Comparison of ENCODE assay signal across 24 cellular contexts in the genomic region with DNA sequence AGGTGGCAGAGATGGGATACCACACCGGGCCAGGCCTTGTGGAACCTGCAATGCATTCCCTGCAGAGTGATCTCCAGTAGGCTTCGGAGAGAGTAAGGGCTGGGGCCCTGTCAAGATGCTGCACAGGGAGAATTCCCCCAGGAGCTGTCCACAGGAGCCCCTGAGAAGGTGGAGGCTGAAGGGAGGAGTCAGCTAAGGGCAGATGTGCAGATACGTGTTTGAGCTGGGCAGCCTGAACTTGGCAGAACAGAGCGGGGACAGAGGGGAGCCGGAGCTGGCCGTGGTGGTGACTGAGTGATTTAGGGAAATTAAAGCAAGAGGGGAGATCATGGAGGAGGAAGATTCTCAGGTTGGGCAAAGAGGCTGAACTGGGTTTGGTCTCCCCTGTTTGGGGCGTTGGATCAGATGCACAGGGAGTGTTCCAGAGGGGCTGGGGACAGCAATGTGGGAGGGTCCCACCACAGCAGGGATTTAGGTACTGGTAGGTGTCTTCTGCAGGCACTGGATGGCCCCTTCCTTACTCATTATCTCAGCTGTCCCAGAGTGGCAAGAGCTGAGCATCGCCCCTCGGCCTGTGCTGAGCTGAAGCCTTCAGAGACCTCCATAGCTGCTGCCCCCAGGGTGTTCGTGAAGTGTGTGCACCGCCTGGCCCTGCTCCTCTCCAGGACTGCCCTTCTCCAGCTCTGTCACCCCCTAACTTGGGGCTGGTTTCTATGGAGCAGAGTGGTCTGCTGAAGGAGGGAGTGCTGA. TPM values are rescaled to one million over a fixed set of nuclear protein-coding genes. Genes with fewer than 3 reads are reported as not detected.
A peak's percentile ranks its signal among the peaks of the same experiment; 100 is the strongest.
DNase-seq lines count a peak whose midpoint lies in the region; ATAC-seq and TF ChIP-seq lines count a peak whose summit lies in the region.
"Had no signal": no experiment of that assay in that cellular context is flagged by ENCODE, and none has a peak within 500 bp of the region (broad histone marks: within the 10 kb centered on the region; RNA-seq: fewer than 3 reads in every experiment).

No MANE protein-coding gene starts in this region.

- no peaks in the 10 kb centered on the region for H3K27me3 ChIP-seq in CD8-positive, alpha-beta memory T cell (ENCODE audit: insufficient read depth, low read length, poor library complexity, severe bottlenecking)

- peaks cover 20% of the 10 kb centered on the region for H3K27me3 Mint-ChIP-seq in activated CD8-positive, alpha-beta memory T cell treated with anti-CD3 and anti-CD28 coated beads, Interleukin-2, amount 10 ng/mL, durations not matched to agents 7 days and 5 days
- H3K27me3 Mint-ChIP-seq in CD8-positive, alpha-beta memory T cell, result peaks cover 4 to 5% of the 10 kb centered on the region in 2 donors
- H3K27me3 Mint-ChIP-seq in central memory CD8-positive, alpha-beta T cell, result peaks cover under 1% of the 10 kb centered on the region
- peaks cover 1 to 2% of the 10 kb centered on the region in 2 donors for H3K27me3 Mint-ChIP-seq in natural killer cell treated with Interleukin-12 subunit alpha and Interleukin-12 subunit beta and Interleukin-15 and Interleukin-18, amount 100 ng/mL, for 72 hours

- CTCF ChIA-PET in activated CD8-positive, alpha-beta memory T cell treated with anti-CD3 and anti-CD28 coated beads, Interleukin-2, amount 10 ng/mL, durations not matched to agents 7 days and 5 days (lab: Charles Lee), result interaction anchor here (1.6 to 8.4 kb wide), 5 partner anchors 11 to 37 kb away, joined by 5 to 104 read pairs (median 31); no protein-coding TSS in a partner anchor
- CTCF ChIA-PET in CD8-positive, alpha-beta memory T cell (lab: Charles Lee), result interaction anchor here (1.5 to 6.4 kb wide), 4 partner anchors 12 to 140 kb away, joined by 3 to 36 read pairs (median 16); no protein-coding TSS in a partner anchor

- H3K27ac ChIP-seq in CD8-positive, alpha-beta memory T cell (ENCODE audit: low read depth, low read length), result peak overlapping the region; percentile 11
- no peak overlapping the region for H3K27ac ChIP-seq in coronary artery
- H3K27ac ChIP-seq: A549, dorsolateral prefrontal cortex, upper lobe of left lung had no signal

- H3K9me3 ChIP-seq in CD8-positive, alpha-beta memory T cell (ENCODE audit: low read length), result no peaks in the 10 kb centered on the region
- H3K9me3 ChIP-seq: A549, spleen, upper lobe of left lung had no signal

- H3K36me3 ChIP-seq in CD8-positive, alpha-beta memory T cell (ENCODE audit: insufficient read depth, low read length), result no peaks in the 10 kb centered on the region
- H3K36me3 ChIP-seq: spleen, upper lobe of left lung had no signal

- H3K4me3 ChIP-seq in CD8-positive, alpha-beta memory T cell (ENCODE audit: low read length), result no peak overlapping the region
- no peak overlapping the region for H3K4me3 ChIP-seq in coronary artery
- H3K4me3 ChIP-seq: A549, dorsolateral prefrontal cortex, spleen, upper lobe of left lung had no signal

- ATAC-seq in activated CD8-positive, alpha-beta memory T cell treated with anti-CD3 and anti-CD28 coated beads, Interleukin-2, amount 10 ng/mL, durations not matched to agents 7 days and 5 days, result no peak
- ATAC-seq in central memory CD8-positive, alpha-beta T cell (replicated peaks; ENCODE audit: extremely low read depth, poor library complexity, severe bottlenecking), result no peak
- ATAC-seq in natural killer cell treated with Interleukin-12 subunit alpha and Interleukin-12 subunit beta and Interleukin-15 and Interleukin-18, amount 100 ng/mL, for 72 hours, result no peak
- no peak for ATAC-seq in HG02973 (IDR thresholded peaks at IDR 0.05; ENCODE audit: unreplicated experiment)
- ATAC-seq: A549, left lobe of liver, right cardiac atrium had no signal

- no peaks in the 10 kb centered on the region for H3K9me3 Mint-ChIP-seq in activated CD8-positive, alpha-beta memory T cell treated with anti-CD3 and anti-CD28 coated beads, Interleukin-2, amount 10 ng/mL, durations not matched to agents 7 days and 5 days (ENCODE audit: low read depth)
- H3K9me3 Mint-ChIP-seq in CD8-positive, alpha-beta memory T cell, result peaks cover 0 to 1% (median 0%) of the 10 kb centered on the region in 5 donors
- no peaks in the 10 kb centered on the region for H3K9me3 Mint-ChIP-seq in central memory CD8-positive, alpha-beta T cell
- H3K9me3 Mint-ChIP-seq in natural killer cell treated with Interleukin-12 subunit alpha and Interleukin-12 subunit beta and Interleukin-15 and Interleukin-18, amount 100 ng/mL, for 72 hours, result no peaks in the 10 kb centered on the region

- H3K36me3 Mint-ChIP-seq in activated CD8-positive, alpha-beta memory T cell treated with anti-CD3 and anti-CD28 coated beads, Interleukin-2, amount 10 ng/mL, durations not matched to agents 7 days and 5 days, result no peaks in the 10 kb centered on the region
- no peaks in the 10 kb centered on the region for H3K36me3 Mint-ChIP-seq in CD8-positive, alpha-beta memory T cell
- H3K36me3 Mint-ChIP-seq in central memory CD8-positive, alpha-beta T cell (ENCODE audit: insufficient read depth), result peaks cover 19% of the 10 kb centered on the region
- no peaks in the 10 kb centered on the region for H3K36me3 Mint-ChIP-seq in natural killer cell treated with Interleukin-12 subunit alpha and Interleukin-12 subunit beta and Interleukin-15 and Interleukin-18, amount 100 ng/mL, for 72 hours

- DNase-seq in activated CD8-positive, alpha-beta memory T cell treated with anti-CD3 and anti-CD28 coated beads, Interleukin-2, amount 10 ng/mL, durations not matched to agents 7 days and 5 days, result no peak
- DNase-seq in activated CD8-positive, alpha-beta memory T cell treated with anti-CD3 and anti-CD28 coated beads, Interleukin-2, amount 50 U/mL, for 48 hours, result no peak
- no peak for DNase-seq in CD8-positive, alpha-beta memory T cell
- DNase-seq in central memory CD8-positive, alpha-beta T cell (ENCODE audit: low spot score in 2 of 2), result no peak
- DNase-seq in natural killer cell treated with Interleukin-12 subunit alpha and Interleukin-12 subunit beta and Interleukin-15 and Interleukin-18, amount 100 ng/mL, for 72 hours (ENCODE audit: low spot score), result no peak
- DNase-seq in NCI-H1105 (lab: John Stamatoyannopoulos, UW), result no peak
- no peak for DNase-seq in coronary artery (ENCODE audit: low spot score)
- DNase-seq: activated CD4-positive, alpha-beta T cell treated with anti-CD3 and anti-CD28 coated beads for 48 hours; dorsolateral prefrontal cortex; hypothalamus; Kasumi-1; mesenchymal stem cell; MV-4-11; NCI-H146; NCI-H2107; NCI-H446 treated with DMSO at 0.1 percent for 48 hours; right cardiac atrium; RPMI8226; upper lobe of left lung had no signal

- peaks cover 43% of the 10 kb centered on the region for H3K4me1 ChIP-seq in CD8-positive, alpha-beta memory T cell (ENCODE audit: insufficient read depth, low read length)
- H3K4me1 ChIP-seq: A549, upper lobe of left lung had no signal

- peak overlapping the region; percentile 88 for H3K27ac Mint-ChIP-seq in activated CD8-positive, alpha-beta memory T cell treated with anti-CD3 and anti-CD28 coated beads, Interleukin-2, amount 10 ng/mL, durations not matched to agents 7 days and 5 days
- peak overlapping the region; percentile 86 to 98 (median 96) for H3K27ac Mint-ChIP-seq in CD8-positive, alpha-beta memory T cell
- peak overlapping the region; percentile 96 for H3K27ac Mint-ChIP-seq in central memory CD8-positive, alpha-beta T cell (ENCODE audit: low read depth)
- peak overlapping the region; percentile 92 to 98 for H3K27ac Mint-ChIP-seq in natural killer cell treated with Interleukin-12 subunit alpha and Interleukin-12 subunit beta and Interleukin-15 and Interleukin-18, amount 100 ng/mL, for 72 hours

- peaks cover 54% of the 10 kb centered on the region for H3K4me1 Mint-ChIP-seq in activated CD8-positive, alpha-beta memory T cell treated with anti-CD3 and anti-CD28 coated beads, Interleukin-2, amount 10 ng/mL, durations not matched to agents 7 days and 5 days
- peaks cover 56 to 60% (median 56%) of the 10 kb centered on the region in 3 donors for H3K4me1 Mint-ChIP-seq in CD8-positive, alpha-beta memory T cell
- H3K4me1 Mint-ChIP-seq in central memory CD8-positive, alpha-beta T cell, result peaks cover 60% of the 10 kb centered on the region
- H3K4me1 Mint-ChIP-seq in natural killer cell treated with Interleukin-12 subunit alpha and Interleukin-12 subunit beta and Interleukin-15 and Interleukin-18, amount 100 ng/mL, for 72 hours (ENCODE audit: low read depth in 2 of 2), result peaks cover 54% of the 10 kb centered on the region in 2 donors

- H3K4me3 Mint-ChIP-seq in activated CD8-positive, alpha-beta memory T cell treated with anti-CD3 and anti-CD28 coated beads, Interleukin-2, amount 10 ng/mL, durations not matched to agents 7 days and 5 days, result no peak overlapping the region
- peak overlapping the region; percentile 11 to 72 (median 47) for H3K4me3 Mint-ChIP-seq in CD8-positive, alpha-beta memory T cell
- peak overlapping the region; percentile 61 for H3K4me3 Mint-ChIP-seq in central memory CD8-positive, alpha-beta T cell
- peak overlapping the region; percentile 70 for H3K4me3 Mint-ChIP-seq in natural killer cell treated with Interleukin-12 subunit alpha and Interleukin-12 subunit beta and Interleukin-15 and Interleukin-18, amount 100 ng/mL, for 72 hours

- POLR2A ChIA-PET in CD8-positive, alpha-beta memory T cell (lab: Charles Lee), result no interaction called here

- TF ChIP-seq CTCF in coronary artery (IDR thresholded peaks at IDR 0.05), result no peak

RNA-seq across cellular contexts. Expression of gene NCR2, which starts 3.8 kb away (rescaled TPM):
- total RNA-seq in activated CD8-positive, alpha-beta memory T cell treated with anti-CD3 and anti-CD28 coated beads, Interleukin-2, amount 10 ng/mL, durations not matched to agents 7 days and 5 days, result 1 to 10 TPM in 1 of 2 experiments, under 1 TPM in 1; 0.64 to 1.4 TPM
- total RNA-seq in CD8-positive, alpha-beta memory T cell, result not detected
- polyA plus RNA-seq in CD8-positive, alpha-beta memory T cell, result not detected
- 1 to 10 TPM in 1 of 2 donors, not detected in 1; 1.0 TPM for total RNA-seq in natural killer cell treated with Interleukin-12 subunit alpha and Interleukin-12 subunit beta and Interleukin-15 and Interleukin-18, amount 100 ng/mL, for 72 hours
- total RNA-seq: dorsolateral prefrontal cortex, left lobe of liver, omental fat pad, right cardiac atrium, spleen, upper lobe of left lung had no signal
- polyA plus RNA-seq: A549, right cardiac atrium, spleen had no signal

RNA-seq across cellular contexts. Expression of gene TREM1, which starts 45.1 kb away (rescaled TPM):
- not detected for total RNA-seq in activated CD8-positive, alpha-beta memory T cell treated with anti-CD3 and anti-CD28 coated beads, Interleukin-2, amount 10 ng/mL, durations not matched to agents 7 days and 5 days
- not detected for total RNA-seq in CD8-positive, alpha-beta memory T cell
- polyA plus RNA-seq in CD8-positive, alpha-beta memory T cell, result not detected
- under 1 TPM in 1 of 2 donors, not detected in 1; 0.38 TPM for total RNA-seq in natural killer cell treated with Interleukin-12 subunit alpha and Interleukin-12 subunit beta and Interleukin-15 and Interleukin-18, amount 100 ng/mL, for 72 hours
- polyA plus RNA-seq: A549 had no signal
